6 cellular contexts compared by ENCODE assay signal in the genomic region with DNA sequence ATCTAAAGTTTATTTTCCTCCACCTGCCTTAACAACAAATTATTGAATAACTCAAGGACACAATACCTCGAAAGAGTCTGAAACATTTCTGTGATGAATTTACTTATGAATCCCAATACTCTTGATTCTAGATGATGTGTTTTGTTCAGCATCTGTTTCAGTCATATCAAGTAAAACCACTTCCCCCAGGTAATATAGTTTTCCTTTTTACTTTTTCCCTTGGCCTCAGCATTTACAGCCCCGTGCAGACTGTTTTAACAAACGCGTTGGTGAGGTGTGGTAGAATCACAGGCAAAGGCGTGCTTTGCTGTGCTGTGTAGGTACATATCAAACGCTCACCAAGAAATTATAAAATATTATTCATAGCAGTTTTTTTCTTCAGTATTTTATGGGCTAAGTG.
DNase-seq lines count a peak whose midpoint lies in the region; ATAC-seq and TF ChIP-seq lines count a peak whose summit lies in the region.
"Not testable (repeated sequence)": the region's sequence is repeated elsewhere in the genome, so short reads cannot be mapped to it uniquely, and the experiment has no call there.

No MANE protein-coding gene starts in this region.

- intact Hi-C loops in CD4-positive, alpha-beta T cell (cut with DNase I, micrococcal nuclease); naive thymus-derived CD4-positive, alpha-beta T cell (cut with micrococcal nuclease): not testable (repeated sequence)

- not testable (repeated sequence) for H4K20me1 ChIP-seq in DND-41 (ENCODE audit: insufficient read depth, low read length)

- POLR2A ChIA-PET in CD4-positive, alpha-beta T cell (lab: Charles Lee); naive thymus-derived CD4-positive, alpha-beta T cell (lab: Charles Lee): not testable (repeated sequence)

- H3K9me3 Mint-ChIP-seq in CD4-positive, alpha-beta T cell; activated T-cell treated with anti-CD3 and anti-CD28 coated beads, Interleukin-2, amount 50 U/mL, for 24 hours; activated naive CD4-positive, alpha-beta T cell treated with anti-CD3 and anti-CD28 coated beads, Interleukin-2, amount 50 U/mL, for 72 hours; naive thymus-derived CD4-positive, alpha-beta T cell: not testable (repeated sequence)

- H3K4me1 Mint-ChIP-seq in CD4-positive, alpha-beta T cell (ENCODE audit: low read depth): peaks cover 80% of the 10 kb centered on the region
- H3K4me1 Mint-ChIP-seq in T-helper 17 cell: peaks cover 43% of the 10 kb centered on the region
- peaks cover 68% of the 10 kb centered on the region for H3K4me1 Mint-ChIP-seq in activated T-cell treated with anti-CD3 and anti-CD28 coated beads, Interleukin-2, amount 50 U/mL, for 24 hours (ENCODE audit: low read depth)
- H3K4me1 Mint-ChIP-seq in naive thymus-derived CD4-positive, alpha-beta T cell: peaks cover 42 to 87% (median 82%) of the 10 kb centered on the region in 7 donors

- H3K27me3 Mint-ChIP-seq in CD4-positive, alpha-beta T cell; T-helper 17 cell; activated T-cell treated with anti-CD3 and anti-CD28 coated beads, Interleukin-2, amount 50 U/mL, for 24 hours; naive thymus-derived CD4-positive, alpha-beta T cell: not testable (repeated sequence)

- TF ChIP-seq CTCF in CD4-positive, alpha-beta T cell (IDR thresholded peaks at IDR 0.05); DND-41 (IDR thresholded peaks at IDR 0.05; ENCODE audit: borderline replicate concordance, extremely low read depth, low read length, poor library complexity, severe bottlenecking): not testable (repeated sequence)

- not testable (repeated sequence) for H3K27ac ChIP-seq in CD4-positive, alpha-beta T cell (ENCODE audit: low read depth, low read length)
- H3K27ac ChIP-seq in DND-41 (ENCODE audit: low read length): peak overlapping the region; percentile 91; the same call in 1 of the 2 replicates
- H3K27ac ChIP-seq in naive thymus-derived CD4-positive, alpha-beta T cell (ENCODE audit: low read depth, low read length): peak overlapping the region; percentile 70

- H3K9ac ChIP-seq in DND-41 (ENCODE audit: low read depth, low read length): not testable (repeated sequence)

- H3K4me2 ChIP-seq in DND-41 (ENCODE audit: insufficient read depth, low read length): not testable (repeated sequence)

- peaks cover 19% of the 10 kb centered on the region for H3K36me3 ChIP-seq in DND-41 (ENCODE audit: insufficient read depth, low read length)
- H3K36me3 ChIP-seq in naive thymus-derived CD4-positive, alpha-beta T cell (ENCODE audit: control insufficient read depth in 2 of 3, insufficient read depth in 3 of 3, low read length in 3 of 3): not testable (repeated sequence)

- not testable (repeated sequence) for H3K27me3 ChIP-seq in CD4-positive, alpha-beta T cell (ENCODE audit: control insufficient read depth, insufficient read depth, low read length); DND-41 (ENCODE audit: insufficient read depth, low read length, poor library complexity); naive thymus-derived CD4-positive, alpha-beta T cell (ENCODE audit: control insufficient read depth in 2 of 2, insufficient read depth in 2 of 2, low read length in 2 of 2)

- H3K36me3 Mint-ChIP-seq in CD4-positive, alpha-beta T cell (ENCODE audit: low read depth): peaks cover 13% of the 10 kb centered on the region
- not testable (repeated sequence) for H3K36me3 Mint-ChIP-seq in T-helper 17 cell (ENCODE audit: low read depth)
- H3K36me3 Mint-ChIP-seq in activated T-cell treated with anti-CD3 and anti-CD28 coated beads, Interleukin-2, amount 50 U/mL, for 24 hours (ENCODE audit: low read depth): peaks cover 48% of the 10 kb centered on the region
- H3K36me3 Mint-ChIP-seq in activated naive CD4-positive, alpha-beta T cell treated with anti-CD3 and anti-CD28 coated beads, Interleukin-2, amount 50 U/mL, for 72 hours: peaks cover 0 to 31% of the 10 kb centered on the region in 2 donors
- peaks cover 5 to 16% (median 14%) of the 10 kb centered on the region in 5 donors for H3K36me3 Mint-ChIP-seq in naive thymus-derived CD4-positive, alpha-beta T cell

- H3K4me1 ChIP-seq in DND-41 (ENCODE audit: insufficient read depth, low read length): peaks cover 72% of the 10 kb centered on the region
- peaks cover 6 to 52% of the 10 kb centered on the region in 2 donors for H3K4me1 ChIP-seq in naive thymus-derived CD4-positive, alpha-beta T cell (ENCODE audit: control insufficient read depth in 2 of 2, insufficient read depth in 2 of 2, low read length in 2 of 2)

- CTCF ChIA-PET in CD4-positive, alpha-beta T cell (lab: Charles Lee); naive thymus-derived CD4-positive, alpha-beta T cell (lab: Charles Lee): not testable (repeated sequence)

- H2AFZ ChIP-seq in DND-41 (ENCODE audit: low read depth, low read length): not testable (repeated sequence)

- H3K9me3 ChIP-seq in CD4-positive, alpha-beta T cell (ENCODE audit: control insufficient read depth, low read length); DND-41 (ENCODE audit: insufficient read depth, low read length, severe bottlenecking); T-helper 17 cell (ENCODE audit: control insufficient read depth, low read length, poor library complexity, severe bottlenecking); naive thymus-derived CD4-positive, alpha-beta T cell (ENCODE audit: control insufficient read depth in 2 of 3, low read length in 3 of 3): not testable (repeated sequence)

- H3K27ac Mint-ChIP-seq in CD4-positive, alpha-beta T cell: peak overlapping the region; percentile 88
- peak overlapping the region; percentile 89 for H3K27ac Mint-ChIP-seq in T-helper 17 cell
- peak overlapping the region; percentile 76 for H3K27ac Mint-ChIP-seq in activated T-cell treated with anti-CD3 and anti-CD28 coated beads, Interleukin-2, amount 50 U/mL, for 24 hours
- not testable (repeated sequence) for H3K27ac Mint-ChIP-seq in activated naive CD4-positive, alpha-beta T cell treated with anti-CD3 and anti-CD28 coated beads, Interleukin-2, amount 50 U/mL, for 72 hours
- peak overlapping the region in 8 of 9 donors; percentile 72 to 97 (median 92) for H3K27ac Mint-ChIP-seq in naive thymus-derived CD4-positive, alpha-beta T cell

- H3K79me2 ChIP-seq in DND-41 (ENCODE audit: insufficient read depth, low read length): peaks cover 27% of the 10 kb centered on the region

- not testable (repeated sequence) for DNase-seq in CD4-positive, alpha-beta T cell; DND-41; T-helper 17 cell; activated T-cell treated with anti-CD3 and anti-CD28 coated beads, Interleukin-2, amount 50 U/mL, for 24 hours; activated naive CD4-positive, alpha-beta T cell treated with anti-CD3 and anti-CD28 coated beads, Interleukin-2, amount 50 U/mL, for 72 hours (ENCODE audit: low spot score in 2 of 2)
- DNase-seq in naive thymus-derived CD4-positive, alpha-beta T cell: peak in 3 of 9 donors; percentile 18 to 33 (median 20)

- H3K4me3 ChIP-seq in DND-41 (ENCODE audit: low read depth in 1 of 2, low read length in 2 of 2); naive thymus-derived CD4-positive, alpha-beta T cell (ENCODE audit: low read length): not testable (repeated sequence)

- peak overlapping the region; percentile 23 for H3K4me3 Mint-ChIP-seq in CD4-positive, alpha-beta T cell
- H3K4me3 Mint-ChIP-seq in T-helper 17 cell; activated T-cell treated with anti-CD3 and anti-CD28 coated beads, Interleukin-2, amount 50 U/mL, for 24 hours: not testable (repeated sequence)
- H3K4me3 Mint-ChIP-seq in naive thymus-derived CD4-positive, alpha-beta T cell: peak overlapping the region in 9 of 10 donors; percentile 18 to 80 (median 71)

- peak; percentile 19 for ATAC-seq in CD4-positive, alpha-beta T cell (ENCODE audit: poor library complexity)
- not testable (repeated sequence) for ATAC-seq in DND-41 (ENCODE audit: insufficient read depth, low read depth); T-helper 17 cell; naive thymus-derived CD4-positive, alpha-beta T cell
- ATAC-seq in activated naive CD4-positive, alpha-beta T cell treated with anti-CD3 and anti-CD28 coated beads, Interleukin-2, amount 50 U/mL, for 72 hours: peak; percentile 26 to 77
